Comparison of ENCODE assay signal across 23 cellular contexts in the genomic region with DNA sequence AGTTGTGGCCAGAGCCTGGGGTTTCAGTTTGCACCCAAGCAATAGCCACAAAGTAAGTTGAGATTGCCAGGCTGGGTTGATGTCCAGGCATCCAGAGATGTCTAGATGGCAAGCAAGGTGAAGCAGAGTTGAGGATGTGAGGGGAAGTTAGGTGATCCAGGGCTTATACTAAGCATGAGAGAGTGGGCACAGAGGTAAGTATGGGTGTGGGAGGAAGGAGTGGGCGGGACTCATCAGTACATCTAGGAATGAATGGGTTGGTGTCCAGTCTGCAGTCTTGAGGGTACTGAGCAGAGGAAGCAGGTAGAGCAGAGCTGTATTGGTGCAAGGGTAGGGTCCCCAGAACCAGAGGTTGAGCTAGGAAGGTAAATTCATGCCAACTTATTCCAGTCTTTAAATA. TPM values are rescaled to one million over a fixed set of nuclear protein-coding genes. Genes with fewer than 3 reads are reported as not detected.
A peak's percentile ranks its signal among the peaks of the same experiment; 100 is the strongest.
DNase-seq lines count a peak whose midpoint lies in the region; ATAC-seq and TF ChIP-seq lines count a peak whose summit lies in the region.
"Had no signal": no experiment of that assay in that cellular context is flagged by ENCODE, and none has a peak within 500 bp of the region (broad histone marks: within the 10 kb centered on the region; RNA-seq: fewer than 3 reads in every experiment).

No MANE protein-coding gene starts in this region.

- H3K36me3 Mint-ChIP-seq in activated naive CD8-positive, alpha-beta T cell treated with anti-CD3 and anti-CD28 coated beads, Interleukin-2, amount 10 ng/mL, durations not matched to agents 7 days and 5 days: peaks cover 2% of the 10 kb centered on the region
- H3K36me3 Mint-ChIP-seq in activated naive CD8-positive, alpha-beta T cell treated with anti-CD3 and anti-CD28 coated beads for 36 hours: no peaks in the 10 kb centered on the region
- H3K36me3 Mint-ChIP-seq in endothelial cell (ENCODE audit: low read depth, unreplicated experiment): peaks cover 5% of the 10 kb centered on the region

- H3F3A ChIP-seq in PC-9 (ENCODE audit: insufficient read depth, low read depth): no peaks in the 10 kb centered on the region

- H3K4me1 ChIP-seq in PC-9 (replicated peaks; ENCODE audit: insufficient read depth) (no peaks in the 10 kb centered on the region; the same call in 1 of the 2 replicates), right atrium auricular region (peaks cover 0 to 14% of the 10 kb centered on the region in 2 donors)

- H3K9me3 ChIP-seq in PC-9 (ENCODE audit: insufficient read depth, low read depth) (no peaks in the 10 kb centered on the region; the same call in 1 of the 2 replicates), right atrium auricular region (no peaks in the 10 kb centered on the region)
- H3K9me3 ChIP-seq: body of pancreas, esophagus muscularis mucosa, ovary had no signal

- intact Hi-C loops in PC-9 (cut with micrococcal nuclease; ENCODE audit: unreplicated experiment): loop anchor here (10.0 kb wide), 1 partner anchor 171 kb away; a partner anchor contains a TSS

- BruUV-seq in PC-9 (replicated peaks; lab: Mats Ljungman, UMichigan): no TSS peak

- H3K4me1 Mint-ChIP-seq in activated naive CD8-positive, alpha-beta T cell treated with anti-CD3 and anti-CD28 coated beads, Interleukin-2, amount 10 ng/mL, durations not matched to agents 7 days and 5 days: peaks cover 15% of the 10 kb centered on the region
- peaks cover 10% of the 10 kb centered on the region for H3K4me1 Mint-ChIP-seq in activated naive CD8-positive, alpha-beta T cell treated with anti-CD3 and anti-CD28 coated beads for 36 hours
- H3K4me1 Mint-ChIP-seq in endothelial cell (ENCODE audit: unreplicated experiment): peaks cover 4% of the 10 kb centered on the region

- H3K27ac ChIP-seq in PC-9 (no peak overlapping the region), right atrium auricular region (no peak overlapping the region)
- H3K27ac ChIP-seq: body of pancreas, esophagus muscularis mucosa, ovary had no signal

- peak overlapping the region; percentile 15 for H3K4me3 Mint-ChIP-seq in activated naive CD8-positive, alpha-beta T cell treated with anti-CD3 and anti-CD28 coated beads, Interleukin-2, amount 10 ng/mL, durations not matched to agents 7 days and 5 days
- H3K4me3 Mint-ChIP-seq in activated naive CD8-positive, alpha-beta T cell treated with anti-CD3 and anti-CD28 coated beads for 36 hours: no peak overlapping the region
- peak overlapping the region; percentile 3 for H3K4me3 Mint-ChIP-seq in endothelial cell (ENCODE audit: unreplicated experiment)

- no peak overlapping the region for H3K27ac Mint-ChIP-seq in activated naive CD8-positive, alpha-beta T cell treated with anti-CD3 and anti-CD28 coated beads, Interleukin-2, amount 10 ng/mL, durations not matched to agents 7 days and 5 days
- no peak overlapping the region for H3K27ac Mint-ChIP-seq in activated naive CD8-positive, alpha-beta T cell treated with anti-CD3 and anti-CD28 coated beads for 36 hours
- H3K27ac Mint-ChIP-seq in endothelial cell (ENCODE audit: unreplicated experiment): no peak overlapping the region

- no peaks in the 10 kb centered on the region for H3K27me3 Mint-ChIP-seq in activated naive CD8-positive, alpha-beta T cell treated with anti-CD3 and anti-CD28 coated beads, Interleukin-2, amount 10 ng/mL, durations not matched to agents 7 days and 5 days
- peaks cover 6% of the 10 kb centered on the region for H3K27me3 Mint-ChIP-seq in activated naive CD8-positive, alpha-beta T cell treated with anti-CD3 and anti-CD28 coated beads for 36 hours
- H3K27me3 Mint-ChIP-seq in endothelial cell (ENCODE audit: unreplicated experiment): peaks cover 4% of the 10 kb centered on the region

- H3K4me3 ChIP-seq in PC-9 (no peak overlapping the region), right atrium auricular region (no peak overlapping the region)
- H3K4me3 ChIP-seq: body of pancreas, GM12878 had no signal

- POLR2A ChIA-PET in activated naive CD8-positive, alpha-beta T cell treated with anti-CD3 and anti-CD28 coated beads, Interleukin-2, amount 10 ng/mL, durations not matched to agents 7 days and 5 days (lab: Charles Lee): interaction anchor here (0.7 kb wide), 1 partner anchor 991 kb away, joined by 4 read pairs; a partner anchor contains a TSS
- POLR2A ChIA-PET in PC-9 (lab: Charles Lee; ENCODE audit: unreplicated experiment): no interaction called here

- ATAC-seq in activated naive CD8-positive, alpha-beta T cell treated with anti-CD3 and anti-CD28 coated beads, Interleukin-2, amount 10 ng/mL, durations not matched to agents 7 days and 5 days (ENCODE audit: low read depth): no peak
- no peak for ATAC-seq in GM18520 (IDR thresholded peaks at IDR 0.05; ENCODE audit: unreplicated experiment)
- ATAC-seq: body of pancreas; GM12878; right cardiac atrium; stimulated activated naive CD8-positive, alpha-beta T cell treated with anti-CD3 and anti-CD28 coated beads, Interleukin-15, Interleukin-2, amounts not matched to agents 100 U/mL and 50 U/mL, for 24 hours had no signal

- H4K20me1 ChIP-seq in PC-9 (ENCODE audit: insufficient read depth): no peaks in the 10 kb centered on the region

- no peaks in the 10 kb centered on the region for H3K36me3 ChIP-seq in PC-9 (ENCODE audit: low read depth)
- no peaks in the 10 kb centered on the region for H3K36me3 ChIP-seq in right atrium auricular region
- H3K36me3 ChIP-seq: ovary had no signal

- no peaks in the 10 kb centered on the region for H3K9me2 ChIP-seq in PC-9 (ENCODE audit: insufficient read depth)

- H2AFZ ChIP-seq in PC-9: no peak overlapping the region

- peak overlapping the region; percentile 74; the same call in 1 of the 2 replicates for H3K4me2 ChIP-seq in PC-9

- no peak for DNase-seq in activated naive CD8-positive, alpha-beta T cell treated with anti-CD3 and anti-CD28 coated beads, Interleukin-2, amount 10 ng/mL, durations not matched to agents 7 days and 5 days
- no peak for DNase-seq in activated naive CD8-positive, alpha-beta T cell treated with anti-CD3 and anti-CD28 coated beads for 36 hours
- no peak for DNase-seq in PC-9
- DNase-seq in endothelial cell (ENCODE audit: low spot score): no peak
- no peak for DNase-seq in right atrium auricular region (ENCODE audit: low spot score)
- no peak for DNase-seq in ureter (ENCODE audit: low spot score)
- DNase-seq: activated CD8-positive, alpha-beta memory T cell treated with anti-CD3 and anti-CD28 coated beads, Interleukin-2, amount 50 U/mL, for 48 hours; body of pancreas; COR-L47; DND-41; effector memory CD4-positive, alpha-beta T cell; MV-4-11; NCI-H1694 treated with DMSO at 0.1 percent for 48 hours; NCI-H526 treated with DMSO at 0.1 percent for 48 hours; ovary; right cardiac atrium; RPMI8226; stimulated activated CD4-positive, alpha-beta T cell treated with anti-CD3 and anti-CD28 coated beads, Interleukin-12 subunit alpha, Interleukin-12 subunit beta, amount 100 ng/mL, for 4 hours; stimulated activated CD4-positive, alpha-beta T cell treated with anti-CD3 and anti-CD28 coated beads, Interleukin-4, amount 100 ng/mL, for 4 hours; stimulated activated naive CD8-positive, alpha-beta T cell treated with anti-CD3 and anti-CD28 coated beads, Interleukin-15, Interleukin-2, amounts not matched to agents 100 U/mL and 50 U/mL, for 24 hours had no signal

- TF ChIP-seq CTCF in PC-9 (conservative IDR thresholded peaks at IDR 0.05) (no peak), endothelial cell (IDR thresholded peaks at IDR 0.05; ENCODE audit: unreplicated experiment) (no peak), right atrium auricular region (IDR thresholded peaks at IDR 0.05) (no peak)

- H3K9me3 Mint-ChIP-seq in activated naive CD8-positive, alpha-beta T cell treated with anti-CD3 and anti-CD28 coated beads, Interleukin-2, amount 10 ng/mL, durations not matched to agents 7 days and 5 days: no peaks in the 10 kb centered on the region
- H3K9me3 Mint-ChIP-seq in activated naive CD8-positive, alpha-beta T cell treated with anti-CD3 and anti-CD28 coated beads for 36 hours: no peaks in the 10 kb centered on the region
- no peaks in the 10 kb centered on the region for H3K9me3 Mint-ChIP-seq in endothelial cell (ENCODE audit: unreplicated experiment)

- no peaks in the 10 kb centered on the region for H3K79me2 ChIP-seq in PC-9 (ENCODE audit: low read depth)

- CTCF ChIA-PET in PC-9 (lab: Charles Lee): no interaction called here

- H3K27me3 ChIP-seq in PC-9 (ENCODE audit: insufficient read depth, low read depth) (no peaks in the 10 kb centered on the region), right atrium auricular region (no peaks in the 10 kb centered on the region)
- H3K27me3 ChIP-seq: body of pancreas, esophagus muscularis mucosa, ovary had no signal

RNA-seq across cellular contexts. Expression of a gene that starts 1.5 kb away (rescaled TPM):
- total RNA-seq in activated naive CD8-positive, alpha-beta T cell treated with anti-CD3 and anti-CD28 coated beads, Interleukin-2, amount 10 ng/mL, durations not matched to agents 7 days and 5 days: 10 to 100 TPM in 1 of 2 experiments, 1 to 10 TPM in 1; 9.6 to 11.1 TPM
- total RNA-seq in activated naive CD8-positive, alpha-beta T cell treated with anti-CD3 and anti-CD28 coated beads for 36 hours: 1 to 10 TPM; 3.9 to 4.2 TPM
- total RNA-seq in PC-9 (2021) (10.6 and 12.3 TPM in 2 replicates), endothelial cell (ENCODE audit: unreplicated experiment) (9.4 TPM), right atrium auricular region (1 to 10 TPM; 3.0 to 3.9 TPM), ureter (9.1 TPM)

RNA-seq across cellular contexts. Expression of a gene that starts 7.4 kb away (rescaled TPM):
- not detected for total RNA-seq in activated naive CD8-positive, alpha-beta T cell treated with anti-CD3 and anti-CD28 coated beads, Interleukin-2, amount 10 ng/mL, durations not matched to agents 7 days and 5 days
- under 1 TPM in 1 of 2 experiments, not detected in 1; 0.23 TPM for total RNA-seq in activated naive CD8-positive, alpha-beta T cell treated with anti-CD3 and anti-CD28 coated beads for 36 hours
- 4.5 and 7.7 TPM in 2 replicates for total RNA-seq in PC-9 (2021)
- total RNA-seq in endothelial cell (ENCODE audit: unreplicated experiment): 0.74 TPM
- total RNA-seq in right atrium auricular region: 10 to 100 TPM in 1 of 2 donors, not detected in 1; 10.3 TPM
- total RNA-seq in ureter: 1.4 TPM
- total RNA-seq: body of pancreas had no signal
